ENCODE assay signal across 10 cellular contexts in genomic region chr17:44794699-44795413, GRCh38. TPM values are rescaled to one million over a fixed set of nuclear protein-coding genes. Genes with fewer than 3 reads are reported as not detected.
DNase-seq lines count a peak whose midpoint lies in the region; ATAC-seq and TF ChIP-seq lines count a peak whose summit lies in the region.
"Had no signal": no experiment of that assay in that cellular context is flagged by ENCODE, and none has a peak within 500 bp of the region (broad histone marks: within the 10 kb centered on the region; RNA-seq: fewer than 3 reads in every experiment).

No MANE protein-coding gene starts in this region.

- TF ChIP-seq EP300 in upper lobe of left lung (IDR thresholded peaks at IDR 0.05), result peak in 1 of 4 donors; percentile 36

- H3K27ac ChIP-seq in ascending aorta (peak overlapping the region; percentile 77 to 81), upper lobe of left lung (peak overlapping the region; percentile 57 to 87 (median 74)), OCI-LY7 (ENCODE audit: low read depth, low read length, poor library complexity, severe bottlenecking) (no peak overlapping the region)
- H3K27ac ChIP-seq: 22Rv1 had no signal

- TF ChIP-seq POLR2A in upper lobe of left lung (IDR thresholded peaks at IDR 0.05), result no peak

- 50 to 59% methylated on average over 14 of the region's 14 CpGs for WGBS in upper lobe of left lung, 2 donors

- H3K9me3 ChIP-seq in ascending aorta (no peaks in the 10 kb centered on the region), upper lobe of left lung (no peaks in the 10 kb centered on the region), OCI-LY7 (ENCODE audit: low read length) (no peaks in the 10 kb centered on the region)

- H2AFZ ChIP-seq in OCI-LY7 (ENCODE audit: low read length), result no peak overlapping the region

- H3K27me3 ChIP-seq in ascending aorta (no peaks in the 10 kb centered on the region), upper lobe of left lung (no peaks in the 10 kb centered on the region)

- no peaks in the 10 kb centered on the region for H4K20me1 ChIP-seq in OCI-LY7 (ENCODE audit: insufficient read depth, low read length)

- H3K4me1 ChIP-seq in ascending aorta, result peaks cover 13 to 18% of the 10 kb centered on the region in 2 donors
- H3K4me1 ChIP-seq in upper lobe of left lung, result peaks cover 7 to 19% (median 13%) of the 10 kb centered on the region in 4 donors
- no peaks in the 10 kb centered on the region for H3K4me1 ChIP-seq in OCI-LY7 (ENCODE audit: insufficient read depth, low read length, poor library complexity, severe bottlenecking)

- peak; percentile 25 to 70 for ATAC-seq in upper lobe of left lung (ENCODE audit: low FRiP score in 2 of 2)

- H3K79me2 ChIP-seq in OCI-LY7 (ENCODE audit: insufficient read depth, low read depth, low read length), result no peaks in the 10 kb centered on the region

- CTCF ChIA-PET in OCI-LY7 (lab: Charles Lee; ENCODE audit: unreplicated experiment), result no interaction called here

- no peak for TF ChIP-seq CTCF in ascending aorta (IDR thresholded peaks at IDR 0.05)
- no peak for TF ChIP-seq CTCF in upper lobe of left lung (IDR thresholded peaks at IDR 0.05)
- TF ChIP-seq CTCF in OCI-LY7 (conservative IDR thresholded peaks at IDR 0.05; ENCODE audit: low read length), result no peak

- peak; percentile 31 for DNase-seq in DMS53 (lab: John Stamatoyannopoulos, UW)
- DNase-seq in DMS53 treated with DMSO at 0.1 percent for 48 hours (lab: John Stamatoyannopoulos, UW; ENCODE audit: unreplicated experiment), result no peak
- no peak for DNase-seq in ascending aorta (ENCODE audit: low spot score in 2 of 2)
- peak; percentile 78 for DNase-seq in kidney glomerular epithelial cell (lab: John Stamatoyannopoulos, UW)
- no peak for DNase-seq in upper lobe of left lung
- DNase-seq in posterior cingulate gyrus, result no peak
- no peak for DNase-seq in OCI-LY7 (ENCODE audit: low spot score)
- DNase-seq in NCI-H2029 treated with DMSO at 0.1 percent for 48 hours (lab: John Stamatoyannopoulos, UW), result no peak

- H3K4me3 ChIP-seq in ascending aorta (peak overlapping the region in 1 of 2 donors; percentile 13), upper lobe of left lung (no peak overlapping the region), OCI-LY7 (ENCODE audit: low read depth, low read length, poor library complexity, severe bottlenecking) (no peak overlapping the region)

- H3K36me3 ChIP-seq in ascending aorta, result no peaks in the 10 kb centered on the region
- no peaks in the 10 kb centered on the region for H3K36me3 ChIP-seq in upper lobe of left lung
- H3K36me3 ChIP-seq in OCI-LY7 (ENCODE audit: insufficient read depth, low read length), result peaks cover 4% of the 10 kb centered on the region; the same call in 1 of the 2 replicates

- POLR2A ChIA-PET in OCI-LY7 (lab: Charles Lee), result no interaction called here

- BruUV-seq in OCI-LY7 (replicated peaks; lab: Mats Ljungman, UMichigan), result no TSS peak

- H3K9me2 ChIP-seq in OCI-LY7 (ENCODE audit: insufficient read depth, low read length), result no peaks in the 10 kb centered on the region

- no peak overlapping the region for H3K4me2 ChIP-seq in OCI-LY7 (ENCODE audit: low read length)

- intact Hi-C loops in ascending aorta (cut with DNase I), result no loop called here
- intact Hi-C loops in posterior cingulate gyrus (cut with DNase I), result no loop called here
- intact Hi-C loops in OCI-LY7 (cut with micrococcal nuclease; ENCODE audit: unreplicated experiment), result no loop called here

RNA-seq across cellular contexts. Expression of gene GJC1, which starts 35.2 kb away (rescaled TPM):
- total RNA-seq in ascending aorta (9.9 TPM), upper lobe of left lung (10 to 100 TPM in 2 of 6 donors, 1 to 10 TPM in 4; 4.2 to 14.8 (median 8.6) TPM), OCI-LY7 (2022) (19.5 and 20.6 TPM in 2 replicates)
- 14.2 and 21.1 TPM in 2 replicates for total RNA-seq in OCI-LY7 (2014; rRNA removed; shearing (Covaris generic))

RNA-seq across cellular contexts. Expression of gene ADAM11, which starts 36.1 kb away (rescaled TPM):
- not detected for total RNA-seq in ascending aorta
- total RNA-seq in upper lobe of left lung, result 1 to 10 TPM in 1 of 6 donors, under 1 TPM in 4, not detected in 1; 0.15 to 1.0 (median 0.20) TPM
- total RNA-seq in OCI-LY7 (2014; rRNA removed; shearing (Covaris generic)), result 2.1 and 3.3 TPM in 2 replicates
- 1.1 and 1.4 TPM in 2 replicates for total RNA-seq in OCI-LY7 (2022)

RNA-seq across cellular contexts. Expression of gene HIGD1B, which starts 52.8 kb away (rescaled TPM):
- total RNA-seq in ascending aorta, result not detected
- total RNA-seq in upper lobe of left lung, result 10 to 100 TPM in 3 of 6 donors, 1 to 10 TPM in 2, not detected in 1; 1.9 to 33.3 (median 15.9) TPM
- not detected in 2 replicates for total RNA-seq in OCI-LY7 (2014; rRNA removed; shearing (Covaris generic))
- total RNA-seq in OCI-LY7 (2022), result not detected in 2 replicates
- total RNA-seq: T-helper 1 cell treated with Interleukin-12 subunit alpha and Interleukin-12 subunit beta and Interleukin-4 antibody, amounts not matched to agents 30 ng/mL and 1 ng/mL, for 36 hours had no signal

Comparison
In these comparisons a context has a peak if more than half of its experiments do, and no peak if none do; other contexts are left out.
1. DNase-seq: peak in DMS53 (single experiment) and kidney glomerular epithelial cell (single experiment); none in DMS53 treated with DMSO at 0.1 percent for 48 hours (single experiment), ascending aorta (0 of 2), upper lobe of left lung (0 of 2), posterior cingulate gyrus (0 of 10), OCI-LY7 (single experiment) and NCI-H2029 treated with DMSO at 0.1 percent for 48 hours (single experiment).